Comparison of ENCODE assay signal across 8 cellular contexts in genomic region chr16:75648265-75649076, GRCh38. TPM values are rescaled to one million over a fixed set of nuclear protein-coding genes. Genes with fewer than 3 reads are reported as not detected.
DNase-seq lines count a peak whose midpoint lies in the region; ATAC-seq and TF ChIP-seq lines count a peak whose summit lies in the region.

No MANE protein-coding gene starts in this region.

- TF ChIP-seq CTCF in Calu3 (IDR thresholded peaks at IDR 0.05; ENCODE audit: unreplicated experiment), result no peak
- TF ChIP-seq CTCF in esophagus muscularis mucosa (IDR thresholded peaks at IDR 0.05), result no peak

- H3K36me3 ChIP-seq in esophagus muscularis mucosa, result peaks cover 0 to 22% (median 9%) of the 10 kb centered on the region in 4 donors

- CTCF ChIA-PET in Calu3 (lab: Charles Lee), result interaction anchor here (1.0 to 1.8 kb wide), 4 partner anchors 25 to 307 kb away, joined by 3 to 5 read pairs (median 4); partner anchors contain the start of gene ADAT1

- no TSS peak for BruUV-seq in Calu3 (replicated peaks; lab: Mats Ljungman, UMichigan)

- H3K4me1 ChIP-seq in esophagus muscularis mucosa, result peaks cover 62 to 76% (median 67%) of the 10 kb centered on the region in 4 donors

- under 1% methylated on average over 34 of the region's 62 CpGs for WGBS in esophagus muscularis mucosa

- ATAC-seq in GM21381 (IDR thresholded peaks at IDR 0.05; ENCODE audit: unreplicated experiment), result peak; percentile 33
- ATAC-seq in activated T-cell treated with anti-CD3 and anti-CD28 coated beads, Interleukin-2, amount 50 U/mL, for 4 hours, result peak; percentile 47 to 48

- H3K27me3 Mint-ChIP-seq in Calu3 (ENCODE audit: unreplicated experiment), result no peaks in the 10 kb centered on the region
- no peaks in the 10 kb centered on the region for H3K27me3 Mint-ChIP-seq in activated T-cell treated with anti-CD3 and anti-CD28 coated beads, Interleukin-2, amount 50 U/mL, for 4 hours (ENCODE audit: low read depth)

- peak overlapping the region; percentile 99 for H3K4me3 Mint-ChIP-seq in Calu3 (ENCODE audit: low read depth, unreplicated experiment)
- peak overlapping the region; percentile 99 for H3K4me3 Mint-ChIP-seq in activated T-cell treated with anti-CD3 and anti-CD28 coated beads, Interleukin-2, amount 50 U/mL, for 4 hours

- no peaks in the 10 kb centered on the region for H3K9me3 ChIP-seq in esophagus muscularis mucosa

- H3K9me3 Mint-ChIP-seq in Calu3 (ENCODE audit: low read depth, unreplicated experiment), result no peaks in the 10 kb centered on the region
- H3K9me3 Mint-ChIP-seq in activated T-cell treated with anti-CD3 and anti-CD28 coated beads, Interleukin-2, amount 50 U/mL, for 4 hours, result no peaks in the 10 kb centered on the region

- H3K27me3 ChIP-seq in esophagus muscularis mucosa, result no peaks in the 10 kb centered on the region

- peak overlapping the region; percentile 72 to 96 (median 90) for H3K4me3 ChIP-seq in esophagus muscularis mucosa

- peak overlapping the region; percentile 92 to 99 (median 96) for H3K27ac ChIP-seq in esophagus muscularis mucosa (replicated peaks in 1 of 4)

- intact Hi-C loops in Calu3 (cut with micrococcal nuclease; ENCODE audit: unreplicated experiment), result loop anchor here (10.0 kb wide), 1 partner anchor 1526 kb away; no protein-coding TSS in a partner anchor
- intact Hi-C loops in esophagus muscularis mucosa (cut with DNase I), result loop anchor here (10.0 kb wide), 1 partner anchor 94 kb away; the partner anchor contains the start of gene TMEM231

- no peak for TF ChIP-seq POLR2A in esophagus muscularis mucosa (IDR thresholded peaks at IDR 0.05; ENCODE audit: low read depth)

- peak overlapping the region; percentile 93 for H3K27ac Mint-ChIP-seq in Calu3 (ENCODE audit: unreplicated experiment)

- TF ChIP-seq EP300 in esophagus muscularis mucosa (IDR thresholded peaks at IDR 0.05), result no peak

- DNase-seq in Calu3 (peak; percentile 86), HUDEP-2 (lab: John Stamatoyannopoulos, UW; ENCODE audit: unreplicated experiment in 76 of 76) (peak in 64 of 76 experiments; percentile 5 to 77 (median 54)), OCI-M1 (lab: John Stamatoyannopoulos, UW) (peak; percentile 84), esophagus muscularis mucosa (ENCODE audit: extremely low spot score) (peak; percentile 96), myocyte (ENCODE audit: low read depth) (peak; percentile 84)
- DNase-seq in activated T-cell treated with anti-CD3 and anti-CD28 coated beads, Interleukin-2, amount 50 U/mL, for 4 hours, result peak; percentile 79
- DNase-seq in stimulated activated CD8-positive, alpha-beta memory T cell treated with anti-CD3 and anti-CD28 coated beads, Interleukin-7, amount 100 ng/mL, for 4 hours (ENCODE audit: low read depth in 2 of 2), result peak; percentile 76 to 80

- peaks cover 53% of the 10 kb centered on the region for H3K36me3 Mint-ChIP-seq in Calu3 (ENCODE audit: insufficient read depth, unreplicated experiment)
- H3K36me3 Mint-ChIP-seq in activated T-cell treated with anti-CD3 and anti-CD28 coated beads, Interleukin-2, amount 50 U/mL, for 4 hours (ENCODE audit: insufficient read depth), result peaks cover 27% of the 10 kb centered on the region

- peaks cover 49% of the 10 kb centered on the region for H3K4me1 Mint-ChIP-seq in Calu3 (ENCODE audit: low read depth, unreplicated experiment)
- H3K4me1 Mint-ChIP-seq in activated T-cell treated with anti-CD3 and anti-CD28 coated beads, Interleukin-2, amount 50 U/mL, for 4 hours (ENCODE audit: low read depth), result peaks cover 58% of the 10 kb centered on the region

RNA-seq across cellular contexts. Expression of gene TERF2IP, which starts 0.9 kb away (rescaled TPM):
- 45.3 and 48.3 TPM in 2 replicates for total RNA-seq in Calu3 (2022)
- 100 to 1,000 TPM; 120 to 133 (median 128) TPM for total RNA-seq in activated T-cell treated with anti-CD3 and anti-CD28 coated beads, Interleukin-2, amount 50 U/mL, for 4 hours
- total RNA-seq in esophagus muscularis mucosa, result 10 to 100 TPM; 62.3 to 83.7 (median 64.1) TPM
- total RNA-seq in myocyte, result 106 and 111 TPM in 2 replicates
- polyA plus RNA-seq in myocyte (2012), result 76.0 TPM

RNA-seq across cellular contexts. Expression of gene KARS1, which starts 1.0 kb away (rescaled TPM):
- total RNA-seq in Calu3 (2022), result 198 and 207 TPM in 2 replicates
- 100 to 1,000 TPM; 345 to 390 (median 357) TPM for total RNA-seq in activated T-cell treated with anti-CD3 and anti-CD28 coated beads, Interleukin-2, amount 50 U/mL, for 4 hours
- total RNA-seq in esophagus muscularis mucosa, result 100 to 1,000 TPM in 3 of 4 donors, 10 to 100 TPM in 1; 95.1 to 120 (median 102) TPM
- 174 and 179 TPM in 2 replicates for total RNA-seq in myocyte
- polyA plus RNA-seq in myocyte (2012), result 86.8 TPM

RNA-seq across cellular contexts. Expression of gene ADAT1, which starts 25.4 kb away (rescaled TPM):
- total RNA-seq in Calu3 (2022) (90.4 and 111 TPM in 2 replicates), esophagus muscularis mucosa (10 to 100 TPM; 17.0 to 33.6 (median 22.7) TPM), myocyte (28.9 and 33.4 TPM in 2 replicates)
- 10 to 100 TPM; 39.1 to 47.1 (median 40.1) TPM for total RNA-seq in activated T-cell treated with anti-CD3 and anti-CD28 coated beads, Interleukin-2, amount 50 U/mL, for 4 hours
- 36.6 TPM for polyA plus RNA-seq in myocyte (2012)

RNA-seq across cellular contexts. Expression of gene CPHXL2, which starts 28.3 kb away (rescaled TPM):
- total RNA-seq in Calu3 (2022) (not detected in 2 replicates), esophagus muscularis mucosa (not detected), myocyte (not detected in 2 replicates)
- not detected for total RNA-seq in activated T-cell treated with anti-CD3 and anti-CD28 coated beads, Interleukin-2, amount 50 U/mL, for 4 hours
- 0.15 TPM for polyA plus RNA-seq in myocyte (2012)

RNA-seq across cellular contexts. Expression of gene DUXB, which starts 52.8 kb away (rescaled TPM):
- not detected in 2 replicates for total RNA-seq in Calu3 (2022)
- total RNA-seq in activated T-cell treated with anti-CD3 and anti-CD28 coated beads, Interleukin-2, amount 50 U/mL, for 4 hours, result not detected
- not detected for total RNA-seq in esophagus muscularis mucosa
- total RNA-seq in myocyte, result not detected in 2 replicates
- not detected for polyA plus RNA-seq in myocyte (2012)

Comparison
In these comparisons a context has a peak if more than half of its experiments do, and no peak if none do; other contexts are left out.
1. Peak in every context shown above with its lines: DNase-seq, ATAC-seq, H3K4me3 ChIP-seq and H3K27ac ChIP-seq.